In the genomic region with DNA sequence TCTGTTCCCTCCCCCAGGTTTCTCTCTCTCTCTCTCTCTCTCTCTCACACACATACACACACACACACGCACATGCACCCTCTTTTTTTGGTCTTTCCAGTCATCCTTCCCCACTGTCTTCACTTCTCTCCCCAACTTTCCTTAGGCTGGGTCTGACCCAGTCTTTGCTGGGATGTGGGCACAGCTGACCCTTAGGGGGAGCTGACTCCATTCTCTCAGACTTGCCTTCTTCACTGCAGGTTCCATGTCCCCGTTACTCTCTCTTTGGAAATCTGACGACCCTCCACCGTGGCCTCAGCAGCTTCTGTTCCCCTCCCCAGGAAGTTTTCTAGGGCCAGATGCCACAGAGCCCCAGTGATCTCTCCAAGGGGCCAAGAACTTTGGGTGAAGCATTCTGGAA, we compare ENCODE assay signal across 16 cellular contexts. TPM values are rescaled to one million over a fixed set of nuclear protein-coding genes. Genes with fewer than 3 reads are reported as not detected.
A peak's percentile ranks its signal among the peaks of the same experiment; 100 is the strongest.
DNase-seq lines count a peak whose midpoint lies in the region; ATAC-seq and TF ChIP-seq lines count a peak whose summit lies in the region.
"Had no signal": no experiment of that assay in that cellular context is flagged by ENCODE, and none has a peak within 500 bp of the region (broad histone marks: within the 10 kb centered on the region; RNA-seq: fewer than 3 reads in every experiment).

No MANE protein-coding gene starts in this region.

- intact Hi-C loops in Caco-2 (cut with micrococcal nuclease; ENCODE audit: unreplicated experiment), result no loop called here
- intact Hi-C loops in activated T-helper 2 cell treated with anti-CD3 and anti-CD28 coated beads, Interferon-gamma antibody, Interleukin-2, Interleukin-4, amounts not matched to agents 10 μg/mL and 5 μg/mL and 100 μg/mL, durations not matched to agents 14 hours and 24 hours and 36 hours (cut with micrococcal nuclease), result no loop called here
- intact Hi-C loops in naive thymus-derived CD4-positive, alpha-beta T cell (cut with micrococcal nuclease), result no loop called here

- no peak overlapping the region for H3K27ac Mint-ChIP-seq in CD4-positive, CD25-positive, alpha-beta regulatory T cell
- H3K27ac Mint-ChIP-seq in Caco-2 (ENCODE audit: unreplicated experiment), result no peak overlapping the region
- H3K27ac Mint-ChIP-seq in activated T-helper 2 cell treated with anti-CD3 and anti-CD28 coated beads, Interferon-gamma antibody, Interleukin-2, Interleukin-4, amounts not matched to agents 10 μg/mL and 5 μg/mL and 100 μg/mL, durations not matched to agents 14 hours and 24 hours and 36 hours, result no peak overlapping the region
- no peak overlapping the region for H3K27ac Mint-ChIP-seq in naive thymus-derived CD4-positive, alpha-beta T cell
- H3K27ac Mint-ChIP-seq: activated CD4-positive, alpha-beta memory T cell treated with anti-CD3 and anti-CD28 coated beads, Interleukin-2, amount 10 ng/mL, durations not matched to agents 7 days and 5 days had no signal

- H3K4me1 Mint-ChIP-seq in CD4-positive, CD25-positive, alpha-beta regulatory T cell, result peaks cover 0 to 22% (median 7%) of the 10 kb centered on the region in 4 donors
- peaks cover 8% of the 10 kb centered on the region for H3K4me1 Mint-ChIP-seq in Caco-2 (ENCODE audit: low read depth, unreplicated experiment)
- H3K4me1 Mint-ChIP-seq in activated T-helper 2 cell treated with anti-CD3 and anti-CD28 coated beads, Interferon-gamma antibody, Interleukin-2, Interleukin-4, amounts not matched to agents 10 μg/mL and 5 μg/mL and 100 μg/mL, durations not matched to agents 14 hours and 24 hours and 36 hours (ENCODE audit: low read depth), result peaks cover 3% of the 10 kb centered on the region
- peaks cover 4 to 19% (median 16%) of the 10 kb centered on the region in 7 donors for H3K4me1 Mint-ChIP-seq in naive thymus-derived CD4-positive, alpha-beta T cell

- peaks cover 8% of the 10 kb centered on the region for H3K4me1 ChIP-seq in CD4-positive, CD25-positive, alpha-beta regulatory T cell (ENCODE audit: control insufficient read depth, insufficient read depth, low read length, poor library complexity, severe bottlenecking)
- peaks cover 7% of the 10 kb centered on the region; the same call in 1 of the 2 replicates for H3K4me1 ChIP-seq in Caco-2
- peaks cover 0 to 4% of the 10 kb centered on the region in 2 donors for H3K4me1 ChIP-seq in naive thymus-derived CD4-positive, alpha-beta T cell (ENCODE audit: control insufficient read depth in 2 of 2, insufficient read depth in 2 of 2, low read length in 2 of 2)
- H3K4me1 ChIP-seq: foreskin keratinocyte had no signal

- ATAC-seq in CD4-positive, CD25-positive, alpha-beta regulatory T cell (ENCODE audit: low read depth in 2 of 2), result no peak
- no peak for ATAC-seq in naive thymus-derived CD4-positive, alpha-beta T cell
- ATAC-seq: foreskin keratinocyte had no signal

- TF ChIP-seq CTCF in Caco-2 (IDR thresholded peaks at IDR 0.05; ENCODE audit: insufficient read depth in 1 of 2, low read depth in 1 of 2, low read length in 1 of 2, severe bottlenecking in 1 of 2, unreplicated experiment in 1 of 2), result no peak

- H3K27me3 ChIP-seq in CD4-positive, CD25-positive, alpha-beta regulatory T cell (ENCODE audit: control insufficient read depth, insufficient read depth, low read length), result peaks cover 2% of the 10 kb centered on the region
- no peaks in the 10 kb centered on the region; the same call in 1 of the 2 replicates for H3K27me3 ChIP-seq in Caco-2 (replicated peaks; ENCODE audit: control insufficient read depth, insufficient read depth, low read length)
- peaks cover 0 to 6% of the 10 kb centered on the region in 2 donors for H3K27me3 ChIP-seq in naive thymus-derived CD4-positive, alpha-beta T cell (ENCODE audit: control insufficient read depth in 2 of 2, insufficient read depth in 2 of 2, low read length in 2 of 2)

- CTCF ChIA-PET in Caco-2 (lab: Charles Lee), result interaction anchor here (1.2 kb wide), 1 partner anchor 9 kb away, joined by 3 read pairs; no protein-coding TSS in a partner anchor
- CTCF ChIA-PET in naive thymus-derived CD4-positive, alpha-beta T cell (lab: Charles Lee), result no interaction called here

- peaks cover 3% of the 10 kb centered on the region for H3K36me3 Mint-ChIP-seq in CD4-positive, CD25-positive, alpha-beta regulatory T cell
- H3K36me3 Mint-ChIP-seq in Caco-2 (ENCODE audit: insufficient read depth, unreplicated experiment), result peaks cover 6% of the 10 kb centered on the region
- no peaks in the 10 kb centered on the region for H3K36me3 Mint-ChIP-seq in activated T-helper 2 cell treated with anti-CD3 and anti-CD28 coated beads, Interferon-gamma antibody, Interleukin-2, Interleukin-4, amounts not matched to agents 10 μg/mL and 5 μg/mL and 100 μg/mL, durations not matched to agents 14 hours and 24 hours and 36 hours (ENCODE audit: low read depth)
- peaks cover 0 to 5% (median 0%) of the 10 kb centered on the region in 5 donors for H3K36me3 Mint-ChIP-seq in naive thymus-derived CD4-positive, alpha-beta T cell

- DNase-seq in CD4-positive, CD25-positive, alpha-beta regulatory T cell, result no peak
- no peak for DNase-seq in Caco-2
- DNase-seq in activated T-helper 2 cell treated with anti-CD3 and anti-CD28 coated beads, Interferon-gamma antibody, Interleukin-2, Interleukin-4, amounts not matched to agents 10 μg/mL and 5 μg/mL and 100 μg/mL, durations not matched to agents 14 hours and 24 hours and 36 hours (ENCODE audit: low spot score), result no peak
- no peak for DNase-seq in naive thymus-derived CD4-positive, alpha-beta T cell
- DNase-seq in cerebellum (ENCODE audit: low spot score), result no peak
- no peak for DNase-seq in effector CD8-positive, alpha-beta T cell (lab: John Stamatoyannopoulos, UW)
- no peak for DNase-seq in kidney glomerular epithelial cell (lab: John Stamatoyannopoulos, UW)
- DNase-seq: activated CD4-positive, alpha-beta memory T cell treated with anti-CD3 and anti-CD28 coated beads, Interleukin-2, amount 10 ng/mL, durations not matched to agents 7 days and 5 days; activated gamma-delta T cell treated with Interleukin-2 at 50 U/mL for 16 hours; foreskin keratinocyte; HCEC 1CT; NK-92 treated with Interleukin-12 subunit alpha and Interleukin-12 subunit beta, amount 100 ng/mL, for 24 hours; SHP77 treated with DMSO at 0.1 percent for 48 hours; sigmoid colon; stimulated activated CD4-positive, alpha-beta T cell treated with anti-CD3 and anti-CD28 coated beads, Interleukin-4, amount 100 ng/mL, for 24 hours had no signal

- no peak overlapping the region for H3K4me3 ChIP-seq in CD4-positive, CD25-positive, alpha-beta regulatory T cell (ENCODE audit: low read depth, low read length)
- no peak overlapping the region for H3K4me3 ChIP-seq in Caco-2 (ENCODE audit: low read depth, low read length)
- no peak overlapping the region for H3K4me3 ChIP-seq in naive thymus-derived CD4-positive, alpha-beta T cell (ENCODE audit: low read length)
- H3K4me3 ChIP-seq: lung, sigmoid colon had no signal

- H3K4me3 Mint-ChIP-seq in CD4-positive, CD25-positive, alpha-beta regulatory T cell, result peak overlapping the region in 3 of 4 donors; percentile 59 to 76 (median 71)
- H3K4me3 Mint-ChIP-seq in Caco-2 (ENCODE audit: unreplicated experiment), result peak overlapping the region; percentile 57
- H3K4me3 Mint-ChIP-seq in activated T-helper 2 cell treated with anti-CD3 and anti-CD28 coated beads, Interferon-gamma antibody, Interleukin-2, Interleukin-4, amounts not matched to agents 10 μg/mL and 5 μg/mL and 100 μg/mL, durations not matched to agents 14 hours and 24 hours and 36 hours (ENCODE audit: low read depth), result peak overlapping the region; percentile 27
- peak overlapping the region; percentile 33 to 83 (median 68) for H3K4me3 Mint-ChIP-seq in naive thymus-derived CD4-positive, alpha-beta T cell

- peaks cover 36% of the 10 kb centered on the region for H3K27me3 Mint-ChIP-seq in CD4-positive, CD25-positive, alpha-beta regulatory T cell
- peaks cover 9% of the 10 kb centered on the region for H3K27me3 Mint-ChIP-seq in Caco-2 (ENCODE audit: insufficient read depth, unreplicated experiment)
- H3K27me3 Mint-ChIP-seq in activated T-helper 2 cell treated with anti-CD3 and anti-CD28 coated beads, Interferon-gamma antibody, Interleukin-2, Interleukin-4, amounts not matched to agents 10 μg/mL and 5 μg/mL and 100 μg/mL, durations not matched to agents 14 hours and 24 hours and 36 hours (ENCODE audit: low read depth), result peaks cover 27% of the 10 kb centered on the region
- H3K27me3 Mint-ChIP-seq in naive thymus-derived CD4-positive, alpha-beta T cell, result peaks cover 35 to 44% (median 38%) of the 10 kb centered on the region in 5 donors

- no peaks in the 10 kb centered on the region for H3K36me3 ChIP-seq in CD4-positive, CD25-positive, alpha-beta regulatory T cell (ENCODE audit: control insufficient read depth, insufficient read depth, low read length)
- H3K36me3 ChIP-seq in Caco-2 (ENCODE audit: control insufficient read depth, insufficient read depth, low read length), result no peaks in the 10 kb centered on the region
- no peaks in the 10 kb centered on the region for H3K36me3 ChIP-seq in naive thymus-derived CD4-positive, alpha-beta T cell (ENCODE audit: control insufficient read depth in 2 of 3, insufficient read depth in 3 of 3, low read length in 3 of 3)
- H3K36me3 ChIP-seq: sigmoid colon had no signal

- BruUV-seq in Caco-2 (replicated peaks; lab: Mats Ljungman, UMichigan), result no TSS peak

- H3K9me3 Mint-ChIP-seq in CD4-positive, CD25-positive, alpha-beta regulatory T cell, result peaks cover 0 to 7% (median 0%) of the 10 kb centered on the region in 7 donors
- peaks cover 9% of the 10 kb centered on the region for H3K9me3 Mint-ChIP-seq in Caco-2 (ENCODE audit: unreplicated experiment)
- H3K9me3 Mint-ChIP-seq in activated T-helper 2 cell treated with anti-CD3 and anti-CD28 coated beads, Interferon-gamma antibody, Interleukin-2, Interleukin-4, amounts not matched to agents 10 μg/mL and 5 μg/mL and 100 μg/mL, durations not matched to agents 14 hours and 24 hours and 36 hours, result no peaks in the 10 kb centered on the region
- H3K9me3 Mint-ChIP-seq in naive thymus-derived CD4-positive, alpha-beta T cell, result peaks cover 0 to 9% (median 1%) of the 10 kb centered on the region in 11 donors
- H3K9me3 Mint-ChIP-seq: activated CD4-positive, alpha-beta memory T cell treated with anti-CD3 and anti-CD28 coated beads, Interleukin-2, amount 10 ng/mL, durations not matched to agents 7 days and 5 days had no signal

- H3K27ac ChIP-seq in CD4-positive, CD25-positive, alpha-beta regulatory T cell (ENCODE audit: insufficient read depth, low read length, poor library complexity, severe bottlenecking), result no peak overlapping the region
- H3K27ac ChIP-seq in naive thymus-derived CD4-positive, alpha-beta T cell (ENCODE audit: low read depth, low read length), result no peak overlapping the region
- H3K27ac ChIP-seq: foreskin keratinocyte, sigmoid colon had no signal

- POLR2A ChIA-PET in Caco-2 (lab: Charles Lee), result no interaction called here
- POLR2A ChIA-PET in naive thymus-derived CD4-positive, alpha-beta T cell (lab: Charles Lee), result no interaction called here

- no peaks in the 10 kb centered on the region for H3K9me3 ChIP-seq in CD4-positive, CD25-positive, alpha-beta regulatory T cell (ENCODE audit: control insufficient read depth in 2 of 2, low read length in 2 of 2)
- H3K9me3 ChIP-seq in Caco-2, result no peaks in the 10 kb centered on the region
- H3K9me3 ChIP-seq in naive thymus-derived CD4-positive, alpha-beta T cell (ENCODE audit: control insufficient read depth in 2 of 3, low read length in 3 of 3), result no peaks in the 10 kb centered on the region
- H3K9me3 ChIP-seq: sigmoid colon had no signal

RNA-seq across cellular contexts. Expression of a gene that starts 2.1 kb away (rescaled TPM):
- total RNA-seq in CD4-positive, CD25-positive, alpha-beta regulatory T cell, result 1.2 TPM
- under 1 TPM; 0.12 to 0.33 (median 0.21) TPM for polyA plus RNA-seq in CD4-positive, CD25-positive, alpha-beta regulatory T cell
- total RNA-seq in Caco-2 (2022) (0.56 and 1.1 TPM in 2 replicates), cerebellum (55.6 TPM)
- total RNA-seq in activated T-helper 2 cell treated with anti-CD3 and anti-CD28 coated beads, Interferon-gamma antibody, Interleukin-2, Interleukin-4, amounts not matched to agents 10 μg/mL and 5 μg/mL and 100 μg/mL, durations not matched to agents 14 hours and 24 hours and 36 hours, result 0.23 and 0.46 TPM in 2 replicates
- under 1 TPM; 0.14 to 0.95 (median 0.24) TPM for total RNA-seq in naive thymus-derived CD4-positive, alpha-beta T cell
- under 1 TPM; 0.46 to 0.53 TPM for polyA plus RNA-seq in naive thymus-derived CD4-positive, alpha-beta T cell

Comparison
In these comparisons a context has a peak if more than half of its experiments do, and no peak if none do; other contexts are left out.
1. RNA of a gene that starts 2.1 kb away (total RNA-seq): 55.6 TPM in cerebellum (single experiment); 1.2 TPM in CD4-positive, CD25-positive, alpha-beta regulatory T cell (single experiment), 0.56 to 1.1 TPM in Caco-2, 0.14 to 0.95 TPM in naive thymus-derived CD4-positive, alpha-beta T cell and 0.23 to 0.46 TPM in activated T-helper 2 cell treated with anti-CD3 and anti-CD28 coated beads, Interferon-gamma antibody, Interleukin-2, Interleukin-4, amounts not matched to agents 10 μg/mL and 5 μg/mL and 100 μg/mL, durations not matched to agents 14 hours and 24 hours and 36 hours; every median in the first group is over 10 times any median in the second.
2. Peak in every context shown above with its lines, with median percentiles within 50 percentile points of each other: H3K4me3 Mint-ChIP-seq.